1 cellular context compared by ENCODE assay signal in the genomic region with DNA sequence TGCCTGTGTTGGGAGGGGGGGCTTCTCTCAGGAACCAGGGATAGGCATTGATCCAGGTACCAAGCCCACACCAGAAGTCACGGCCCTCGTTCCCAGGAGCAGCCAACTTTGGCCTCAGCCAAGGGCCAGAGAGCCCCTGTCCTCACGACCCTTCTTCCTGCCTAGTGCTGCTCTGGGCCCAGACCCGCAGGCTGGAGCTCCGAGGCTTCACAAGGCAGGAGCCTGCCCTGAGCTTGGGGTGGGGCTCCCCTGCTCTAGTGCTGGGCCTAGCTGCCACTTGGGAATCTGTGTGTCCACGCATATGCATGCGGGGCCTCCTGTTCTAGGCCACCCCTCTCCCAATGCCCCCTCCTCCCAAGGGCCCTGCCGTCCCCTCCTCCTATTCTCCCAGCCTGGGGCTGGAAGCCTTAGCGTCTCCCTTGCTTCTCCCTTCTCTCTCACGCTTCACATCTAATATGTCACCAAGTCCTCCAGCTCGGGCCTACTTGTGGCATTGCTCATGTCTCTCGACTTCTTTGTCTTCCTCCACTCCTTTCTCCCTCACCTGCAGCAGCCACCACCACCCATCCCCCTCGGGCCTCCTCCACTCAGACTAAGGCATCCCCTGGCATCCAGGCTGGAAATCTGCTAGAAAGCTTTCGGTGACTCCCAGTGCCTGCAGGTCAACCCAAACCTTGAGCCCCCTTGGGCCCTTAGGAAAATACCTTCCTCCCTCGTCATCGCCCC.
TF ChIP-seq lines count a peak whose summit lies in the region.

No MANE protein-coding gene starts in this region.

TF ChIP-seq in HEK293, 187 proteins besides CTCF, POLR2A, EP300 and RAD21:
- TF ChIP-seq ZNF530 (tag by site-specific recombination; IDR thresholded peaks at IDR 0.05; ENCODE audit: low read depth) (no peak), ZNF292 (tag by site-specific recombination; IDR thresholded peaks at IDR 0.05; ENCODE audit: borderline replicate concordance, low read depth) (no peak), ZNF2 (tag by site-specific recombination; IDR thresholded peaks at IDR 0.05) (no peak)
- TF ChIP-seq, protein P1, sequence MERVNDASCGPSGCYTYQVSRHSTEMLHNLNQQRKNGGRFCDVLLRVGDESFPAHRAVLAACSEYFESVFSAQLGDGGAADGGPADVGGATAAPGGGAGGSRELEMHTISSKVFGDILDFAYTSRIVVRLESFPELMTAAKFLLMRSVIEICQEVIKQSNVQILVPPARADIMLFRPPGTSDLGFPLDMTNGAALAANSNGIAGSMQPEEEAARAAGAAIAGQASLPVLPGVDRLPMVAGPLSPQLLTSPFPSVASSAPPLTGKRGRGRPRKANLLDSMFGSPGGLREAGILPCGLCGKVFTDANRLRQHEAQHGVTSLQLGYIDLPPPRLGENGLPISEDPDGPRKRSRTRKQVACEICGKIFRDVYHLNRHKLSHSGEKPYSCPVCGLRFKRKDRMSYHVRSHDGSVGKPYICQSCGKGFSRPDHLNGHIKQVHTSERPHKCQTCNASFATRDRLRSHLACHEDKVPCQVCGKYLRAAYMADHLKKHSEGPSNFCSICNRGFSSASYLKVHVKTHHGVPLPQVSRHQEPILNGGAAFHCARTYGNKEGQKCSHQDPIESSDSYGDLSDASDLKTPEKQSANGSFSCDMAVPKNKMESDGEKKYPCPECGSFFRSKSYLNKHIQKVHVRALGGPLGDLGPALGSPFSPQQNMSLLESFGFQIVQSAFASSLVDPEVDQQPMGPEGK (tag by site-specific recombination; IDR thresholded peaks at IDR 0.05), result 0 out of 2 replicates have a peak, but pooled peaks have one; percentile 12
